Comparison of ENCODE assay signal across 9 cellular contexts in the genomic region with DNA sequence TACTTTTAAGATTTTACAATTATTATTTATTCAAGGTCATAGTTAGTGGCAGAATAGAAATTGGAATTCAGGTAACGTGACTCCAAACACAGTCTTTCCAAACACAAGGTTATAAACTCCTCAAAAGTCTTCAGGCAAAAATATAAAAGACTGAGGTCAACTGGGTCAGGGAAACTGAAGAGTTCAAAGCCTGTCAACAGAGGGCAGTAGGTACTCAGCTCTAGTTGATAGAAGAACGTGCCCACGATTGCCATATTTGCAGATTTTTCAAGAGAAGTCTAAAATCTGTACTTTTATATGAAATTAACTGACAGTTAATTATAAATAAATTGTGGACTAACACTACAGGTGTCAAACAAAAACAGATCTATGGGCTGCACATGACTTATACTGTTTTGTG.
DNase-seq lines count a peak whose midpoint lies in the region; ATAC-seq and TF ChIP-seq lines count a peak whose summit lies in the region.
"Had no signal": no experiment of that assay in that cellular context is flagged by ENCODE, and none has a peak within 500 bp of the region (broad histone marks: within the 10 kb centered on the region; RNA-seq: fewer than 3 reads in every experiment).

No MANE protein-coding gene starts in this region.

- H3K27ac ChIP-seq in SK-N-SH (ENCODE audit: low read depth in 2 of 2, low read length in 1 of 2), result no peak overlapping the region
- H3K27ac ChIP-seq in upper lobe of right lung, result no peak overlapping the region

- H3K36me3 Mint-ChIP-seq in endothelial cell (ENCODE audit: low read depth, unreplicated experiment), result no peaks in the 10 kb centered on the region
- peaks cover 28% of the 10 kb centered on the region for H3K36me3 Mint-ChIP-seq in stimulated activated memory B cell treated with anti-CD40 and anti-IgM and Interleukin-4, amounts not matched to agents 10 μg/mL and 1 μg/mL and 100 μg/mL, for 72 hours
- H3K36me3 Mint-ChIP-seq in activated T-helper 2 cell treated with anti-CD3 and anti-CD28 coated beads, Interferon-gamma antibody, Interleukin-2, Interleukin-4, amounts not matched to agents 10 μg/mL and 5 μg/mL and 100 μg/mL, durations not matched to agents 14 hours and 24 hours and 36 hours (ENCODE audit: low read depth), result no peaks in the 10 kb centered on the region

- peaks cover 3% of the 10 kb centered on the region for H3F3A ChIP-seq in SK-N-SH (replicated peaks; ENCODE audit: insufficient read depth)

- ATAC-seq in SK-N-SH treated with all-trans-retinoic acid at 6 μM for 48 hours (no peak), upper lobe of right lung (peak; percentile 48), HG02870 (IDR thresholded peaks at IDR 0.05; ENCODE audit: unreplicated experiment) (no peak)
- no peak for ATAC-seq in stimulated activated memory B cell treated with anti-CD40 and anti-IgM and Interleukin-4, amounts not matched to agents 10 μg/mL and 1 μg/mL and 100 μg/mL, for 72 hours

- intact Hi-C loops in upper lobe of right lung (cut with DNase I), result no loop called here
- intact Hi-C loops in activated T-helper 2 cell treated with anti-CD3 and anti-CD28 coated beads, Interferon-gamma antibody, Interleukin-2, Interleukin-4, amounts not matched to agents 10 μg/mL and 5 μg/mL and 100 μg/mL, durations not matched to agents 14 hours and 24 hours and 36 hours (cut with micrococcal nuclease), result no loop called here

- TF ChIP-seq CTCF in SK-N-SH (IDR thresholded peaks at IDR 0.05) (peak; percentile 39), endothelial cell (IDR thresholded peaks at IDR 0.05; ENCODE audit: unreplicated experiment) (peak; percentile 31), upper lobe of right lung (IDR thresholded peaks at IDR 0.05) (peak; percentile 21)

- no peak overlapping the region for H2AFZ ChIP-seq in SK-N-SH (ENCODE audit: low read depth)

- CTCF ChIA-PET in SK-N-SH (lab: Yijun Ruan, JAX), result interaction anchor here (1.1 to 1.3 kb wide), 2 partner anchors 23 to 125 kb away, joined by 3 to 4 read pairs; no protein-coding TSS in a partner anchor

- no peaks in the 10 kb centered on the region for H3K4me1 Mint-ChIP-seq in endothelial cell (ENCODE audit: unreplicated experiment)
- no peaks in the 10 kb centered on the region for H3K4me1 Mint-ChIP-seq in stimulated activated memory B cell treated with anti-CD40 and anti-IgM and Interleukin-4, amounts not matched to agents 10 μg/mL and 1 μg/mL and 100 μg/mL, for 72 hours
- H3K4me1 Mint-ChIP-seq in activated T-helper 2 cell treated with anti-CD3 and anti-CD28 coated beads, Interferon-gamma antibody, Interleukin-2, Interleukin-4, amounts not matched to agents 10 μg/mL and 5 μg/mL and 100 μg/mL, durations not matched to agents 14 hours and 24 hours and 36 hours (ENCODE audit: low read depth), result no peaks in the 10 kb centered on the region

- H3K4me1 ChIP-seq in SK-N-SH (ENCODE audit: control insufficient read depth in 1 of 2, insufficient read depth in 2 of 2, low read depth in 1 of 2, low read length in 1 of 2) (peaks cover 5 to 7% of the 10 kb centered on the region in 2 experiments; a peak in 3 of 4 replicates), upper lobe of right lung (no peaks in the 10 kb centered on the region)

- TF ChIP-seq EP300 in SK-N-SH (IDR thresholded peaks at IDR 0.05; ENCODE audit: borderline replicate concordance in 1 of 2, low read depth in 1 of 2, low read length in 1 of 2), result no peak

- H3K36me3 ChIP-seq in SK-N-SH (replicated peaks in 1 of 2; ENCODE audit: control insufficient read depth in 1 of 2, insufficient read depth in 2 of 2, low read length in 1 of 2) (peaks cover 0 to 6% of the 10 kb centered on the region in 2 experiments), upper lobe of right lung (no peaks in the 10 kb centered on the region)

- DNase-seq in SK-N-SH (no peak), NCI-H82 (lab: John Stamatoyannopoulos, UW) (peak; percentile 55), endothelial cell (ENCODE audit: low spot score) (peak; percentile 8), upper lobe of right lung (no peak)
- DNase-seq in activated T-helper 2 cell treated with anti-CD3 and anti-CD28 coated beads, Interferon-gamma antibody, Interleukin-2, Interleukin-4, amounts not matched to agents 10 μg/mL and 5 μg/mL and 100 μg/mL, durations not matched to agents 14 hours and 24 hours and 36 hours (ENCODE audit: low spot score), result no peak
- DNase-seq: stimulated activated naive CD4-positive, alpha-beta T cell treated with Interleukin-2 at 50 U/mL for 16 hours had no signal

- H3K9me3 Mint-ChIP-seq in endothelial cell (ENCODE audit: unreplicated experiment), result no peaks in the 10 kb centered on the region
- H3K9me3 Mint-ChIP-seq in stimulated activated memory B cell treated with anti-CD40 and anti-IgM and Interleukin-4, amounts not matched to agents 10 μg/mL and 1 μg/mL and 100 μg/mL, for 72 hours, result no peaks in the 10 kb centered on the region
- no peaks in the 10 kb centered on the region for H3K9me3 Mint-ChIP-seq in activated T-helper 2 cell treated with anti-CD3 and anti-CD28 coated beads, Interferon-gamma antibody, Interleukin-2, Interleukin-4, amounts not matched to agents 10 μg/mL and 5 μg/mL and 100 μg/mL, durations not matched to agents 14 hours and 24 hours and 36 hours

- H4K20me1 ChIP-seq in SK-N-SH (ENCODE audit: insufficient read depth), result no peaks in the 10 kb centered on the region; the same call in 1 of the 2 replicates

- no peak overlapping the region for H3K4me3 Mint-ChIP-seq in endothelial cell (ENCODE audit: unreplicated experiment)
- H3K4me3 Mint-ChIP-seq in stimulated activated memory B cell treated with anti-CD40 and anti-IgM and Interleukin-4, amounts not matched to agents 10 μg/mL and 1 μg/mL and 100 μg/mL, for 72 hours, result no peak overlapping the region
- H3K4me3 Mint-ChIP-seq in activated T-helper 2 cell treated with anti-CD3 and anti-CD28 coated beads, Interferon-gamma antibody, Interleukin-2, Interleukin-4, amounts not matched to agents 10 μg/mL and 5 μg/mL and 100 μg/mL, durations not matched to agents 14 hours and 24 hours and 36 hours (ENCODE audit: low read depth), result no peak overlapping the region

- H3K27me3 ChIP-seq in SK-N-SH (ENCODE audit: insufficient read depth) (no peaks in the 10 kb centered on the region), upper lobe of right lung (no peaks in the 10 kb centered on the region)

- H3K4me3 ChIP-seq in SK-N-SH (ENCODE audit: low read depth in 2 of 2, low read length in 1 of 2), result no peak overlapping the region
- no peak overlapping the region for H3K4me3 ChIP-seq in upper lobe of right lung

- H3K27ac Mint-ChIP-seq in endothelial cell (ENCODE audit: unreplicated experiment), result no peak overlapping the region
- H3K27ac Mint-ChIP-seq in stimulated activated memory B cell treated with anti-CD40 and anti-IgM and Interleukin-4, amounts not matched to agents 10 μg/mL and 1 μg/mL and 100 μg/mL, for 72 hours, result no peak overlapping the region
- no peak overlapping the region for H3K27ac Mint-ChIP-seq in activated T-helper 2 cell treated with anti-CD3 and anti-CD28 coated beads, Interferon-gamma antibody, Interleukin-2, Interleukin-4, amounts not matched to agents 10 μg/mL and 5 μg/mL and 100 μg/mL, durations not matched to agents 14 hours and 24 hours and 36 hours

- peak; percentile 43 for TF ChIP-seq RAD21 in SK-N-SH (IDR thresholded peaks at IDR 0.05; ENCODE audit: low read length)

- H3K9ac ChIP-seq in SK-N-SH, result no peak overlapping the region

- POLR2A ChIA-PET in SK-N-SH (lab: Yijun Ruan, JAX), result no interaction called here

- H3K4me2 ChIP-seq in SK-N-SH, result no peak overlapping the region

- H3K9me3 ChIP-seq in SK-N-SH, result no peaks in the 10 kb centered on the region
- H3K9me3 ChIP-seq in upper lobe of right lung, result no peaks in the 10 kb centered on the region

- peaks cover 3% of the 10 kb centered on the region for H3K27me3 Mint-ChIP-seq in endothelial cell (ENCODE audit: unreplicated experiment)
- no peaks in the 10 kb centered on the region for H3K27me3 Mint-ChIP-seq in stimulated activated memory B cell treated with anti-CD40 and anti-IgM and Interleukin-4, amounts not matched to agents 10 μg/mL and 1 μg/mL and 100 μg/mL, for 72 hours
- H3K27me3 Mint-ChIP-seq in activated T-helper 2 cell treated with anti-CD3 and anti-CD28 coated beads, Interferon-gamma antibody, Interleukin-2, Interleukin-4, amounts not matched to agents 10 μg/mL and 5 μg/mL and 100 μg/mL, durations not matched to agents 14 hours and 24 hours and 36 hours (ENCODE audit: low read depth), result no peaks in the 10 kb centered on the region

- H3K9me2 ChIP-seq in SK-N-SH, result no peaks in the 10 kb centered on the region

- no peaks in the 10 kb centered on the region for H3K79me2 ChIP-seq in SK-N-SH (ENCODE audit: insufficient read depth)

- WGBS in SK-N-SH (ENCODE audit: low lambda C conversion rate), result 90% methylated on average over 3 of the region's 3 CpGs

TF ChIP-seq in SK-N-SH, 30 proteins besides CTCF, POLR2A, EP300 and RAD21 (continues in another document):
- TF ChIP-seq TAF1 (IDR thresholded peaks at IDR 0.05; ENCODE audit: borderline replicate concordance, low read depth, low read length) (no peak), RFX5 (IDR thresholded peaks at IDR 0.05; ENCODE audit: low read length) (no peak)

TF ChIP-seq in SK-N-SH treated with all-trans-retinoic acid at 6 μM for 48 hours, 23 proteins besides CTCF, POLR2A, EP300 and RAD21:
- TF ChIP-seq ZNF70 (CRISPR knock-in tag; IDR thresholded peaks at IDR 0.05) (no peak), ZNF565 (CRISPR knock-in tag; conservative IDR thresholded peaks at IDR 0.05; ENCODE audit: low read depth) (no peak), ESRRG (CRISPR knock-in tag; IDR thresholded peaks at IDR 0.05) (no peak), GLIS3 (CRISPR knock-in tag; IDR thresholded peaks at IDR 0.05) (no peak)

Comparison
In these comparisons a context has a peak if more than half of its experiments do, and no peak if none do; other contexts are left out.
1. DNase-seq: peak in NCI-H82 (single experiment) and endothelial cell (single experiment); none in SK-N-SH (single experiment), upper lobe of right lung (single experiment) and activated T-helper 2 cell treated with anti-CD3 and anti-CD28 coated beads, Interferon-gamma antibody, Interleukin-2, Interleukin-4, amounts not matched to agents 10 μg/mL and 5 μg/mL and 100 μg/mL, durations not matched to agents 14 hours and 24 hours and 36 hours (single experiment).
2. Peak in every context shown above with its lines, with median percentiles within 50 percentile points of each other: CTCF ChIP-seq.